ENCODE assay signal across 18 cellular contexts in genomic region chr11:126476977-126477376, GRCh38.
"Had no signal": no experiment of that assay in that cellular context is flagged by ENCODE, and none has a peak within 500 bp of the region (broad histone marks: within the 10 kb centered on the region; RNA-seq: fewer than 3 reads in every experiment).

No MANE protein-coding gene starts in this region.

- H3K36me3 ChIP-seq: cardiac muscle cell, gastroesophageal sphincter, ovary, sigmoid colon, stomach, thoracic aorta, upper lobe of right lung, WERI-Rb-1 had no signal

- H3K27ac ChIP-seq: cardiac muscle cell, gastroesophageal sphincter, ovary, sigmoid colon, stomach, thoracic aorta, upper lobe of right lung had no signal

- H3K27ac Mint-ChIP-seq: mesothelial cell of epicardium had no signal

- H3K9me3 Mint-ChIP-seq: activated CD8-positive, alpha-beta T cell treated with anti-CD3 and anti-CD28 coated beads for 36 hours; activated T-cell treated with anti-CD3 and anti-CD28 coated beads, Interleukin-2, amount 50 U/mL, for 4 hours; mesothelial cell of epicardium had no signal

- H3K9me3 ChIP-seq: gastroesophageal sphincter, ovary, sigmoid colon, stomach, thoracic aorta, upper lobe of right lung had no signal

- H3K4me3 ChIP-seq: cardiac muscle cell, dorsolateral prefrontal cortex, gastroesophageal sphincter, lung, ovary, sigmoid colon, stomach, thoracic aorta, upper lobe of right lung had no signal

- ATAC-seq: gastroesophageal sphincter, upper lobe of right lung had no signal

- H3K36me3 Mint-ChIP-seq: mesothelial cell of epicardium had no signal

- DNase-seq: activated CD8-positive, alpha-beta T cell treated with anti-CD3 and anti-CD28 coated beads for 36 hours; activated effector memory CD4-positive, alpha-beta T cell treated with Interleukin-2 at 50 U/mL for 16 hours; activated naive CD4-positive, alpha-beta T cell treated with anti-CD3 and anti-CD28 coated beads, Interleukin-2, amount 50 U/mL, for 16 hours; activated T-cell treated with anti-CD3 and anti-CD28 coated beads, Interleukin-2, amount 50 U/mL, for 4 hours; dorsolateral prefrontal cortex; erythroblast; islet precursor cell; ovary; sigmoid colon; stimulated activated CD4-positive, alpha-beta T cell treated with anti-CD3 and anti-CD28 coated beads, Interleukin-1b, Interleukin-23, amount 100 ng/mL, for 48 hours; stomach; upper lobe of right lung had no signal

- H3K4me3 Mint-ChIP-seq: activated CD8-positive, alpha-beta T cell treated with anti-CD3 and anti-CD28 coated beads for 36 hours; activated T-cell treated with anti-CD3 and anti-CD28 coated beads, Interleukin-2, amount 50 U/mL, for 4 hours; mesothelial cell of epicardium had no signal

- H3K27me3 ChIP-seq: cardiac muscle cell, dorsolateral prefrontal cortex, gastroesophageal sphincter, ovary, sigmoid colon, upper lobe of right lung had no signal
